28 cellular contexts compared by ENCODE assay signal in genomic region chr11:107710301-107710700, GRCh38. TPM values are rescaled to one million over a fixed set of nuclear protein-coding genes. Genes with fewer than 3 reads are reported as not detected.
"Had no signal": no experiment of that assay in that cellular context is flagged by ENCODE, and none has a peak within 500 bp of the region (broad histone marks: within the 10 kb centered on the region; RNA-seq: fewer than 3 reads in every experiment).

No MANE protein-coding gene starts in this region.

- H3K36me3 ChIP-seq: esophagus squamous epithelium, neutrophil, stomach, thoracic aorta, transverse colon had no signal

- H3K4me3 ChIP-seq: dorsolateral prefrontal cortex, esophagus squamous epithelium, skin epidermis, stomach, thoracic aorta, transverse colon had no signal

- H3K27ac ChIP-seq: dorsolateral prefrontal cortex, epithelial cell of prostate, esophagus squamous epithelium, foreskin keratinocyte, neutrophil, skin epidermis, stomach, thoracic aorta, transverse colon had no signal

- ATAC-seq: foreskin keratinocyte; left colon; naive thymus-derived CD8-positive, alpha-beta T cell; sciatic nerve had no signal

- H3K4me1 ChIP-seq: esophagus squamous epithelium, stomach, transverse colon had no signal

- DNase-seq: central memory CD4-positive, alpha-beta T cell; cortex of kidney; dorsolateral prefrontal cortex; effector memory CD4-positive, alpha-beta T cell; esophagus squamous epithelium; foreskin keratinocyte; head of caudate nucleus; hippocampal formation; left colon; naive thymus-derived CD8-positive, alpha-beta T cell; stimulated activated CD4-positive, alpha-beta T cell treated with anti-CD3 and anti-CD28 coated beads, Interleukin-12 subunit alpha, Interleukin-12 subunit beta, amount 100 ng/mL, for 4 hours; stimulated activated naive CD4-positive, alpha-beta T cell; stomach; substantia nigra; transverse colon had no signal

- H3K27me3 ChIP-seq: stomach, transverse colon had no signal

- H3K9me3 ChIP-seq: esophagus squamous epithelium, neutrophil, stomach, thoracic aorta, transverse colon had no signal

RNA-seq across cellular contexts. Expression of gene SLN, which starts 1.6 kb away (rescaled TPM):
- total RNA-seq: chondrocyte; esophagus squamous epithelium; foreskin keratinocyte; kidney epithelial cell; left colon; liver; lung microvascular endothelial cell; mesenteric fat pad; mononuclear cell; naive thymus-derived CD8-positive, alpha-beta T cell; osteoblast; pulmonary artery endothelial cell; sciatic nerve; stomach had no signal
